24 cellular contexts compared by ENCODE assay signal in the genomic region with DNA sequence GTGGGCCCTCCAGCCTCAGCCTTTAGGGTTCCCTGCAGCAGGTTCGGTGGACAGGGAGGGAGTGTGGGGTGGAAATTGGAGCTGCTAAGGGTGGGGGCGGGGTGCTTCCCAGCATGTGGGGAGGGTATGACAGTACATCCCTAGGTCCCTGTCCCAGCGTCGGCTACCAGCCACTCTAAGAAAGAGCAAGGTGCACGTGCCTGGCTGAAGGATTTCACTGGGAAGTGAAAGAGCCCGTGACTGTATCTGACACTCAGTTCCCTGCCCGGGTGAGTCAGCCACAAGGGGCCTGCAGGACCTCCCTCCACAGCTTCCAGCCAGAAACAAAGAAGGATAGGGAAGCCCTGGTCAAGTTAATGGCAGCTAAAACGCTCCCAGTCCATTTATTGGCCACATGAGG. TPM values are rescaled to one million over a fixed set of nuclear protein-coding genes. Genes with fewer than 3 reads are reported as not detected.
DNase-seq lines count a peak whose midpoint lies in the region; ATAC-seq and TF ChIP-seq lines count a peak whose summit lies in the region.
"Had no signal": no experiment of that assay in that cellular context is flagged by ENCODE, and none has a peak within 500 bp of the region (broad histone marks: within the 10 kb centered on the region; RNA-seq: fewer than 3 reads in every experiment).

No MANE protein-coding gene starts in this region.

- peak; percentile 23 for DNase-seq in left cardiac atrium
- DNase-seq in left ventricle myocardium superior: no peak
- no peak for DNase-seq in adipocyte (ENCODE audit: low read depth)
- peak; percentile 45 to 78 for DNase-seq in foreskin fibroblast
- DNase-seq in glutamatergic neuron: no peak
- no peak for DNase-seq in prostate gland (ENCODE audit: low spot score)
- no peak for DNase-seq in GM19240 (ENCODE audit: insufficient read length, low spot score)
- DNase-seq: activated CD4-positive, alpha-beta memory T cell treated with anti-CD3 and anti-CD28 coated beads for 36 hours; activated CD4-positive, CD25-positive, alpha-beta regulatory T cell; activated effector memory CD4-positive, alpha-beta T cell treated with anti-CD3 and anti-CD28 coated beads, Interleukin-2, amount 50 U/mL, for 16 hours; COR-L47; DND-41; gastrocnemius medialis; hypothalamus; MG63; NCI-H1694 treated with DMSO at 0.1 percent for 48 hours; NCI-H2171 treated with DMSO at 0.1 percent for 48 hours; NCI-H526; stimulated activated CD4-positive, alpha-beta T cell treated with anti-CD3 and anti-CD28 coated beads, Interleukin-4, amount 100 ng/mL, for 1 hour; trophoblast cell had no signal

- TF ChIP-seq CTCF in foreskin fibroblast (IDR thresholded peaks at IDR 0.05; ENCODE audit: low read depth, low read length) (no peak), glutamatergic neuron (IDR thresholded peaks at IDR 0.05; ENCODE audit: partially characterized antibody, unreplicated experiment) (no peak), prostate gland (IDR thresholded peaks at IDR 0.05) (no peak)

- ATAC-seq in left cardiac atrium (no peak), left ventricle myocardium superior (no peak), HG02571 (IDR thresholded peaks at IDR 0.05; ENCODE audit: unreplicated experiment) (no peak)
- ATAC-seq: gastrocnemius medialis, SK-N-SH treated with all-trans-retinoic acid at 6 μM for 48 hours had no signal

- peaks cover 5% of the 10 kb centered on the region for H3K4me1 Mint-ChIP-seq in glutamatergic neuron (ENCODE audit: low read depth, unreplicated experiment)

- H3K27ac Mint-ChIP-seq in glutamatergic neuron (ENCODE audit: unreplicated experiment): no peak overlapping the region
- H3K27ac Mint-ChIP-seq: activated CD4-positive, alpha-beta memory T cell treated with anti-CD3 and anti-CD28 coated beads for 36 hours; IgD-negative memory B cell; stimulated activated naive CD8-positive, alpha-beta T cell treated with anti-CD3 and anti-CD28 coated beads, Interleukin-15, Interleukin-2, amounts not matched to agents 100 ng/mL and 50 ng/mL, for 24 hours had no signal

- H3K36me3 Mint-ChIP-seq in glutamatergic neuron (ENCODE audit: unreplicated experiment): peaks cover 13% of the 10 kb centered on the region
- H3K36me3 Mint-ChIP-seq: IgD-negative memory B cell had no signal

- H3K4me1 ChIP-seq in adipocyte (ENCODE audit: control insufficient read depth, insufficient read depth, low read length): peaks cover 10% of the 10 kb centered on the region
- H3K4me1 ChIP-seq in prostate gland (replicated peaks): no peaks in the 10 kb centered on the region

- TF ChIP-seq POLR2A in prostate gland (IDR thresholded peaks at IDR 0.05): no peak

- peak overlapping the region; percentile 25 for H3K9ac ChIP-seq in adipocyte (ENCODE audit: low read length)

- peaks cover 67% of the 10 kb centered on the region for H3K36me3 ChIP-seq in adipocyte (ENCODE audit: control insufficient read depth, insufficient read depth, low read length, severe bottlenecking)
- peaks cover 0 to 43% of the 10 kb centered on the region in 2 donors for H3K36me3 ChIP-seq in prostate gland

- peaks cover 10% of the 10 kb centered on the region for H3K27me3 Mint-ChIP-seq in glutamatergic neuron (ENCODE audit: unreplicated experiment)
- H3K27me3 Mint-ChIP-seq: activated CD4-positive, alpha-beta memory T cell treated with anti-CD3 and anti-CD28 coated beads for 36 hours; IgD-negative memory B cell; stimulated activated naive CD8-positive, alpha-beta T cell treated with anti-CD3 and anti-CD28 coated beads, Interleukin-15, Interleukin-2, amounts not matched to agents 100 ng/mL and 50 ng/mL, for 24 hours had no signal

- no peaks in the 10 kb centered on the region for H3K27me3 ChIP-seq in adipocyte (replicated peaks; ENCODE audit: control insufficient read depth, insufficient read depth, low read length)
- no peaks in the 10 kb centered on the region for H3K27me3 ChIP-seq in prostate gland (replicated peaks; ENCODE audit: insufficient read depth)
- H3K27me3 ChIP-seq: gastrocnemius medialis, MG63 had no signal

- no peak overlapping the region for H3K27ac ChIP-seq in prostate gland

- intact Hi-C loops in left cardiac atrium (cut with DNase I): no loop called here
- intact Hi-C loops in left ventricle myocardium superior (cut with micrococcal nuclease): no loop called here
- intact Hi-C loops in prostate gland (cut with DNase I): no loop called here

- no peak overlapping the region for H3K4me3 Mint-ChIP-seq in glutamatergic neuron (ENCODE audit: unreplicated experiment)
- H3K4me3 Mint-ChIP-seq: activated CD4-positive, alpha-beta memory T cell treated with anti-CD3 and anti-CD28 coated beads for 36 hours; stimulated activated naive CD8-positive, alpha-beta T cell treated with anti-CD3 and anti-CD28 coated beads, Interleukin-15, Interleukin-2, amounts not matched to agents 100 ng/mL and 50 ng/mL, for 24 hours had no signal

- 56% methylated on average over 8 of the region's 8 CpGs for WGBS in prostate gland

- H3K9me3 Mint-ChIP-seq in glutamatergic neuron (ENCODE audit: unreplicated experiment): no peaks in the 10 kb centered on the region
- H3K9me3 Mint-ChIP-seq: activated CD4-positive, alpha-beta memory T cell treated with anti-CD3 and anti-CD28 coated beads for 36 hours; IgD-negative memory B cell; stimulated activated naive CD8-positive, alpha-beta T cell treated with anti-CD3 and anti-CD28 coated beads, Interleukin-15, Interleukin-2, amounts not matched to agents 100 ng/mL and 50 ng/mL, for 24 hours had no signal

- H3K9me3 ChIP-seq in adipocyte (ENCODE audit: control insufficient read depth, low read length) (no peaks in the 10 kb centered on the region), prostate gland (no peaks in the 10 kb centered on the region)
- H3K9me3 ChIP-seq: gastrocnemius medialis, MG63 had no signal

- H3K4me3 ChIP-seq in adipocyte (ENCODE audit: low read length) (no peak overlapping the region), foreskin fibroblast (ENCODE audit: low read depth in 1 of 2, low read length in 2 of 2) (no peak overlapping the region), prostate gland (no peak overlapping the region)
- H3K4me3 ChIP-seq: gastrocnemius medialis, MG63 had no signal

RNA-seq across cellular contexts. Expression of a gene that starts 4.1 kb away (rescaled TPM):
- total RNA-seq in left cardiac atrium: 10 to 100 TPM; 54.7 to 56.9 TPM
- total RNA-seq in left ventricle myocardium superior: 72.8 TPM
- total RNA-seq in glutamatergic neuron (ENCODE audit: unreplicated experiment): 21.5 TPM
- total RNA-seq in prostate gland: 10 to 100 TPM; 22.9 to 40.8 TPM

RNA-seq across cellular contexts. Expression of a gene that starts 4.3 kb away (rescaled TPM):
- 10 to 100 TPM; 11.4 to 11.7 TPM for total RNA-seq in left cardiac atrium
- total RNA-seq in left ventricle myocardium superior: 12.9 TPM
- total RNA-seq in glutamatergic neuron (ENCODE audit: unreplicated experiment): 10.2 TPM
- 1 to 10 TPM; 6.2 to 6.8 TPM for total RNA-seq in prostate gland

RNA-seq across cellular contexts. Expression of a gene that starts 14.7 kb away (rescaled TPM):
- total RNA-seq in left cardiac atrium: 10 to 100 TPM; 15.5 to 22.1 TPM
- total RNA-seq in left ventricle myocardium superior: 20.0 TPM
- 25.2 TPM for total RNA-seq in glutamatergic neuron (ENCODE audit: unreplicated experiment)
- total RNA-seq in prostate gland: 10 to 100 TPM; 55.4 to 79.5 TPM

RNA-seq across cellular contexts. Expression of a gene that starts 20.3 kb away (rescaled TPM):
- total RNA-seq in left cardiac atrium (10 to 100 TPM; 29.9 to 40.2 TPM), left ventricle myocardium superior (31.2 TPM), glutamatergic neuron (ENCODE audit: unreplicated experiment) (24.7 TPM), prostate gland (100 to 1,000 TPM; 111 to 138 TPM)

Comparison
In these comparisons a context has a peak if more than half of its experiments do, and no peak if none do; other contexts are left out.
1. DNase-seq: peak in left cardiac atrium (single experiment) and foreskin fibroblast (2 of 2); none in left ventricle myocardium superior (single experiment), adipocyte (single experiment), glutamatergic neuron (single experiment), prostate gland (single experiment) and GM19240 (single experiment).